ENCODE assay signal across 16 cellular contexts in genomic region chr19:46898731-46899130, GRCh38. TPM values are rescaled to one million over a fixed set of nuclear protein-coding genes. Genes with fewer than 3 reads are reported as not detected.
DNase-seq lines count a peak whose midpoint lies in the region; ATAC-seq and TF ChIP-seq lines count a peak whose summit lies in the region.
"Had no signal": no experiment of that assay in that cellular context is flagged by ENCODE, and none has a peak within 500 bp of the region (broad histone marks: within the 10 kb centered on the region; RNA-seq: fewer than 3 reads in every experiment).

No MANE protein-coding gene starts in this region.

- POLR2A ChIA-PET in Panc1 (lab: Charles Lee), result interaction anchor here (0.7 kb wide), 1 partner anchor 27 kb away, joined by 3 read pairs; no protein-coding TSS in a partner anchor

- H3K4me3 ChIP-seq in AG10803 (ENCODE audit: low read length), result no peak overlapping the region
- H3K4me3 ChIP-seq in Panc1 (ENCODE audit: low read depth in 2 of 2, low read length in 2 of 2), result no peak overlapping the region
- H3K4me3 ChIP-seq in mucosa of descending colon, result no peak overlapping the region
- H3K4me3 ChIP-seq in spleen, result no peak overlapping the region
- H3K4me3 ChIP-seq in esophagus squamous epithelium, result no peak overlapping the region
- H3K4me3 ChIP-seq: lower lobe of right lung, skin epidermis had no signal

- WGBS in spleen, 5 donors, result 91 to 96% (median 91%) methylated on average over 5 of the region's 5 CpGs
- WGBS in esophagus squamous epithelium, 2 donors, result 32 to 39% methylated on average over 5 of the region's 5 CpGs

- TF ChIP-seq POLR2A in spleen (IDR thresholded peaks at IDR 0.05) (no peak), esophagus squamous epithelium (IDR thresholded peaks at IDR 0.05) (no peak)

- in situ Hi-C loops in Panc1 (cut with HindIII; ENCODE audit: low pct_unique_long_range_greater_than_20kb, low sequenced_read_pairs), result no loop called here

- peak overlapping the region; percentile 6; the same call in 1 of the 2 replicates for H3K27ac ChIP-seq in Panc1 (ENCODE audit: low read length)
- H3K27ac ChIP-seq in spleen, result no peak overlapping the region
- peak overlapping the region in 1 of 4 donors; percentile 13 for H3K27ac ChIP-seq in esophagus squamous epithelium
- H3K27ac ChIP-seq: lower lobe of right lung, skin epidermis had no signal

- H3K9me3 ChIP-seq in Panc1 (ENCODE audit: control insufficient read depth, insufficient read depth, low read depth, low read length), result no peaks in the 10 kb centered on the region
- no peaks in the 10 kb centered on the region for H3K9me3 ChIP-seq in mucosa of descending colon
- no peaks in the 10 kb centered on the region for H3K9me3 ChIP-seq in spleen
- no peaks in the 10 kb centered on the region for H3K9me3 ChIP-seq in esophagus squamous epithelium
- H3K9me3 ChIP-seq: lower lobe of right lung had no signal

- peaks cover 49% of the 10 kb centered on the region for H3K4me1 ChIP-seq in Panc1 (ENCODE audit: control insufficient read depth, insufficient read depth, low read length)
- peaks cover 17% of the 10 kb centered on the region for H3K4me1 ChIP-seq in mucosa of descending colon (ENCODE audit: low read depth)
- H3K4me1 ChIP-seq in spleen, result peaks cover 1 to 63% (median 36%) of the 10 kb centered on the region in 6 donors
- H3K4me1 ChIP-seq in esophagus squamous epithelium, result peaks cover 25 to 70% (median 45%) of the 10 kb centered on the region in 3 donors

- no peaks in the 10 kb centered on the region for H3K36me3 ChIP-seq in Panc1 (ENCODE audit: control insufficient read depth, insufficient read depth, low read length)
- no peaks in the 10 kb centered on the region for H3K36me3 ChIP-seq in mucosa of descending colon (ENCODE audit: low read depth)
- H3K36me3 ChIP-seq in spleen, result no peaks in the 10 kb centered on the region
- no peaks in the 10 kb centered on the region for H3K36me3 ChIP-seq in esophagus squamous epithelium
- H3K36me3 ChIP-seq: lower lobe of right lung had no signal

- ATAC-seq in Panc1 (peak; percentile 44; the same call in 1 of the 2 replicates), mucosa of descending colon (peak; percentile 23), GM18861 (IDR thresholded peaks at IDR 0.05; ENCODE audit: unreplicated experiment) (no peak)
- ATAC-seq: activated CD4-positive, CD25-positive, alpha-beta regulatory T cell treated with anti-CD3 and anti-CD28 coated beads, Interleukin-2, amount 50 U/mL, for 24 hours; lower lobe of right lung; stimulated activated effector memory CD8-positive, alpha-beta T cell treated with anti-CD3 and anti-CD28 coated beads, Interleukin-12 subunit alpha, Interleukin-12 subunit beta, amount 100 ng/mL, for 72 hours had no signal

- intact Hi-C loops in Panc1 (cut with micrococcal nuclease; ENCODE audit: unreplicated experiment), result no loop called here
- intact Hi-C loops in mucosa of descending colon (cut with DNase I, micrococcal nuclease), result no loop called here
- intact Hi-C loops in spleen (cut with DNase I; ENCODE audit: low total_unique reads), result no loop called here
- intact Hi-C loops in esophagus squamous epithelium (cut with DNase I), result no loop called here

- DNase-seq in AG10803 (ENCODE audit: low read depth) (peak; percentile 61), Panc1 (ENCODE audit: low read depth, low spot score) (no peak), fibroblast of peridontal ligament (ENCODE audit: extremely low read depth) (peak; percentile 55), mucosa of descending colon (no peak), spleen (no peak), esophagus squamous epithelium (lab: John Stamatoyannopoulos, UW) (no peak)
- no peak for DNase-seq in stimulated activated CD4-positive, alpha-beta T cell treated with anti-CD3 and anti-CD28 coated beads, Interleukin-2, amount 100 ng/mL, for 48 hours
- DNase-seq: activated naive CD4-positive, alpha-beta T cell treated with anti-CD3 and anti-CD28 coated beads, Interleukin-2, amount 10 ng/mL, durations not matched to agents 7 days and 5 days; AML-193; lower lobe of right lung; NCI-H1930; RPMI8226 had no signal

- no peak for TF ChIP-seq CTCF in AG10803 (conservative IDR thresholded peaks at IDR 0.05; ENCODE audit: low read length)
- no peak for TF ChIP-seq CTCF in Panc1 (IDR thresholded peaks at IDR 0.05)
- TF ChIP-seq CTCF in mucosa of descending colon (IDR thresholded peaks at IDR 0.05), result no peak
- no peak for TF ChIP-seq CTCF in spleen (IDR thresholded peaks at IDR 0.05 in 8 of 11, conservative IDR thresholded peaks at IDR 0.05 in 3 of 11)
- TF ChIP-seq CTCF in esophagus squamous epithelium (IDR thresholded peaks at IDR 0.05), result no peak

- CTCF ChIA-PET in Panc1 (lab: Charles Lee), result no interaction called here

- no TSS peak for BruUV-seq in Panc1 (replicated peaks; lab: Mats Ljungman, UMichigan)

- H3K27me3 ChIP-seq in Panc1 (ENCODE audit: control insufficient read depth, insufficient read depth, low read length), result no peaks in the 10 kb centered on the region
- H3K27me3 ChIP-seq in spleen (replicated peaks in 1 of 7), result no peaks in the 10 kb centered on the region
- no peaks in the 10 kb centered on the region for H3K27me3 ChIP-seq in esophagus squamous epithelium

RNA-seq across cellular contexts. Expression of gene ARHGAP35, which starts 37.9 kb away (rescaled TPM):
- total RNA-seq in Panc1 (2021; ENCODE audit: unreplicated experiment) (64.1 TPM), mucosa of descending colon (10 to 100 TPM; 56.5 to 85.3 (median 82.7) TPM), spleen (10 to 100 TPM; 26.0 to 49.4 (median 42.9) TPM), esophagus squamous epithelium (10 to 100 TPM; 28.6 to 41.6 (median 32.1) TPM)
- polyA plus RNA-seq in Panc1 (2012; ENCODE audit: insufficient read length), result 33.4 TPM
- 10 to 100 TPM in 1 of 3 donors, 1 to 10 TPM in 2; 2.3 to 10.8 (median 3.0) TPM for polyA plus RNA-seq in spleen

RNA-seq across cellular contexts. Expression of gene AP2S1, which starts 48.1 kb away (rescaled TPM):
- total RNA-seq in Panc1 (2021; ENCODE audit: unreplicated experiment), result 146 TPM
- polyA plus RNA-seq in Panc1 (2012; ENCODE audit: insufficient read length), result 201 TPM
- 100 to 1,000 TPM in 2 of 3 donors, 10 to 100 TPM in 1; 90.8 to 141 (median 107) TPM for total RNA-seq in mucosa of descending colon
- 100 to 1,000 TPM in 4 of 7 donors, 10 to 100 TPM in 3; 58.0 to 144 (median 116) TPM for total RNA-seq in spleen
- polyA plus RNA-seq in spleen, result 100 to 1,000 TPM in 2 of 3 donors, 10 to 100 TPM in 1; 69.3 to 145 (median 104) TPM
- total RNA-seq in esophagus squamous epithelium, result 100 to 1,000 TPM in 3 of 4 donors, 10 to 100 TPM in 1; 83.0 to 230 (median 133) TPM

Comparison
In these comparisons a context has a peak if more than half of its experiments do, and no peak if none do; other contexts are left out.
1. DNase-seq: peak in AG10803 (single experiment) and fibroblast of peridontal ligament (single experiment); none in Panc1 (single experiment), mucosa of descending colon (0 of 3), spleen (single experiment), stimulated activated CD4-positive, alpha-beta T cell treated with anti-CD3 and anti-CD28 coated beads, Interleukin-2, amount 100 ng/mL, for 48 hours (0 of 2) and esophagus squamous epithelium (single experiment).